In the genomic region with DNA sequence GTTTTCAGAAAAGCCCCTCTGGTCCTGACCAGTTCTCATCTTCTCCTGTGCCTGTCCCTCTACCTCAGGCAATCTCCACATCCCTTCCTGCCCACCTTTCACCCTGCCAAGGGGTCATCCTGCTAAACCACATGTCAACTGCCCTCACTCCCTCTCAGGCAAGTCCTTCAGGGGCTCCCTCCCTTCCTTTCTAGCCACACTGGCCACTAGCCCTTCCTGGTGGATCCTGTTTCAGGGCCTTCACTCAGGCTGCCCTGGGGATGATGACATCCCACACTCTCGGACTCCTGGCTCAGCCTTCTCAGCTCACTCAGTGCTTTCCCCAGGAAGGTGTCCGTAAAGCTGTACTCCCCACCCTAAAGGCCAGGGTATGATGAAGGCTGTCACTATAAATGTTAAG, we compare ENCODE assay signal across 1 cellular context.
TF ChIP-seq lines count a peak whose summit lies in the region.

No MANE protein-coding gene starts in this region.

TF ChIP-seq in HepG2, 621 proteins besides CTCF, POLR2A, EP300 and RAD21 (continued from another document):
- TF ChIP-seq, protein P1, sequence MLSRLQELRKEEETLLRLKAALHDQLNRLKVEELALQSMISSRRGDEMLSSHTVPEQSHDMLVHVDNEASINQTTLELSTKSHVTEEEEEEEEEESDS (CRISPR knock-in tag; IDR thresholded peaks at IDR 0.05; ENCODE audit: borderline replicate concordance) = no peak
- TF ChIP-seq XBP1 (CRISPR knock-in tag; IDR thresholded peaks at IDR 0.05) = no peak
- TF ChIP-seq ZNF264 (CRISPR knock-in tag; IDR thresholded peaks at IDR 0.05) = no peak
- no peak for TF ChIP-seq POGZ (CRISPR knock-in tag; IDR thresholded peaks at IDR 0.05)
- no peak for TF ChIP-seq ZNF703 (CRISPR knock-in tag; IDR thresholded peaks at IDR 0.05; ENCODE audit: borderline replicate concordance)
- TF ChIP-seq LCORL (IDR thresholded peaks at IDR 0.05) = no peak
- no peak for TF ChIP-seq LCORL (CRISPR knock-in tag; IDR thresholded peaks at IDR 0.05)
- no peak for TF ChIP-seq ZNF10 (CRISPR knock-in tag; IDR thresholded peaks at IDR 0.05; ENCODE audit: borderline replicate concordance, low read depth)
- TF ChIP-seq MIER3 (CRISPR knock-in tag; IDR thresholded peaks at IDR 0.05; ENCODE audit: borderline replicate concordance) = no peak
- TF ChIP-seq, protein P2, sequence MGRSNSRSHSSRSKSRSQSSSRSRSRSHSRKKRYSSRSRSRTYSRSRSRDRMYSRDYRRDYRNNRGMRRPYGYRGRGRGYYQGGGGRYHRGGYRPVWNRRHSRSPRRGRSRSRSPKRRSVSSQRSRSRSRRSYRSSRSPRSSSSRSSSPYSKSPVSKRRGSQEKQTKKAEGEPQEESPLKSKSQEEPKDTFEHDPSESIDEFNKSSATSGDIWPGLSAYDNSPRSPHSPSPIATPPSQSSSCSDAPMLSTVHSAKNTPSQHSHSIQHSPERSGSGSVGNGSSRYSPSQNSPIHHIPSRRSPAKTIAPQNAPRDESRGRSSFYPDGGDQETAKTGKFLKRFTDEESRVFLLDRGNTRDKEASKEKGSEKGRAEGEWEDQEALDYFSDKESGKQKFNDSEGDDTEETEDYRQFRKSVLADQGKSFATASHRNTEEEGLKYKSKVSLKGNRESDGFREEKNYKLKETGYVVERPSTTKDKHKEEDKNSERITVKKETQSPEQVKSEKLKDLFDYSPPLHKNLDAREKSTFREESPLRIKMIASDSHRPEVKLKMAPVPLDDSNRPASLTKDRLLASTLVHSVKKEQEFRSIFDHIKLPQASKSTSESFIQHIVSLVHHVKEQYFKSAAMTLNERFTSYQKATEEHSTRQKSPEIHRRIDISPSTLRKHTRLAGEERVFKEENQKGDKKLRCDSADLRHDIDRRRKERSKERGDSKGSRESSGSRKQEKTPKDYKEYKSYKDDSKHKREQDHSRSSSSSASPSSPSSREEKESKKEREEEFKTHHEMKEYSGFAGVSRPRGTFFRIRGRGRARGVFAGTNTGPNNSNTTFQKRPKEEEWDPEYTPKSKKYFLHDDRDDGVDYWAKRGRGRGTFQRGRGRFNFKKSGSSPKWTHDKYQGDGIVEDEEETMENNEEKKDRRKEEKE (IDR thresholded peaks at IDR 0.05) = no peak
- TF ChIP-seq, protein P3, sequence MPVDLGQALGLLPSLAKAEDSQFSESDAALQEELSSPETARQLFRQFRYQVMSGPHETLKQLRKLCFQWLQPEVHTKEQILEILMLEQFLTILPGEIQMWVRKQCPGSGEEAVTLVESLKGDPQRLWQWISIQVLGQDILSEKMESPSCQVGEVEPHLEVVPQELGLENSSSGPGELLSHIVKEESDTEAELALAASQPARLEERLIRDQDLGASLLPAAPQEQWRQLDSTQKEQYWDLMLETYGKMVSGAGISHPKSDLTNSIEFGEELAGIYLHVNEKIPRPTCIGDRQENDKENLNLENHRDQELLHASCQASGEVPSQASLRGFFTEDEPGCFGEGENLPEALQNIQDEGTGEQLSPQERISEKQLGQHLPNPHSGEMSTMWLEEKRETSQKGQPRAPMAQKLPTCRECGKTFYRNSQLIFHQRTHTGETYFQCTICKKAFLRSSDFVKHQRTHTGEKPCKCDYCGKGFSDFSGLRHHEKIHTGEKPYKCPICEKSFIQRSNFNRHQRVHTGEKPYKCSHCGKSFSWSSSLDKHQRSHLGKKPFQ (CRISPR knock-in tag; IDR thresholded peaks at IDR 0.05; ENCODE audit: insufficient replicate concordance) = no peak
TF ChIP-seq in HepG2: peak in this region for 0.
